In genomic region chr6:26577720-26578072, GRCh38 we compare ENCODE assay signal across 9 cellular contexts. TPM values are rescaled to one million over a fixed set of nuclear protein-coding genes. Genes with fewer than 3 reads are reported as not detected.
DNase-seq lines count a peak whose midpoint lies in the region; ATAC-seq and TF ChIP-seq lines count a peak whose summit lies in the region.
"Had no signal": no experiment of that assay in that cellular context is flagged by ENCODE, and none has a peak within 500 bp of the region (broad histone marks: within the 10 kb centered on the region; RNA-seq: fewer than 3 reads in every experiment).

No MANE protein-coding gene starts in this region.

- H3K4me1 ChIP-seq in ACC112 (ENCODE audit: control insufficient read depth, insufficient read depth, low read length, unreplicated experiment): no peaks in the 10 kb centered on the region
- H3K4me1 ChIP-seq in HEK293 (ENCODE audit: control insufficient read depth, insufficient read depth, low read length): no peaks in the 10 kb centered on the region
- H3K4me1 ChIP-seq in mesendoderm (ENCODE audit: control insufficient read depth, low read depth, low read length): no peaks in the 10 kb centered on the region

- in situ Hi-C loops in brain microvascular endothelial cell (cut with HindIII; ENCODE audit: low pct_ligation_motif_present, low sequenced_read_pairs): no loop called here

- DNase-seq in brain microvascular endothelial cell (no peak), mesendoderm (peak; percentile 29), AG08396 (ENCODE audit: low spot score) (no peak), kidney glomerular epithelial cell (lab: John Stamatoyannopoulos, UW) (no peak)

- no peak overlapping the region for H3K56ac ChIP-seq in mesendoderm (ENCODE audit: low read length)

- no peak overlapping the region for H4K5ac ChIP-seq in mesendoderm (ENCODE audit: low read length)

- ATAC-seq in HG02852 (IDR thresholded peaks at IDR 0.05; ENCODE audit: unreplicated experiment) (no peak), HG03442 (IDR thresholded peaks at IDR 0.05; ENCODE audit: unreplicated experiment) (no peak)

- WGBS in mesendoderm (ENCODE audit: extremely low coverage, insufficient coverage, low lambda C conversion rate): no CpG with 5 or more reads among the region's 17 CpGs

- H3K27ac ChIP-seq in ACC112 (ENCODE audit: low read depth, low read length): no peak overlapping the region
- H3K27ac ChIP-seq in HEK293 (ENCODE audit: extremely low read depth, low read depth, low read length): peak overlapping the region; percentile 11; the same call in 1 of the 2 replicates
- H3K27ac ChIP-seq in brain microvascular endothelial cell: no peak overlapping the region
- H3K27ac ChIP-seq in mesendoderm (ENCODE audit: low read depth, low read length): no peak overlapping the region
- H3K27ac ChIP-seq: pancreas had no signal

- POLR2A ChIA-PET in HEK293 (lab: Yijun Ruan, JAX): interaction anchor here (0.5 to 2.1 kb wide), 6 partner anchors 18 to 454 kb away, joined by 3 to 21 read pairs (median 4); a partner anchor contains a TSS

- H2BK15ac ChIP-seq in mesendoderm (replicated peaks; ENCODE audit: low read depth): no peak overlapping the region

- peak overlapping the region; percentile 16 for H2AFZ ChIP-seq in ACC112 (ENCODE audit: low read length, unreplicated experiment)

- H3K9ac ChIP-seq in mesendoderm (ENCODE audit: low read length): peak overlapping the region; percentile 48

- H3K23ac ChIP-seq in mesendoderm (ENCODE audit: low read length): no peak overlapping the region

- CTCF ChIA-PET in HEK293 (lab: Yijun Ruan, JAX): interaction anchor here (0.6 to 9.0 kb wide), 2 partner anchors 16 to 394 kb away, joined by 4 to 152 read pairs; partner anchors contain the start of gene ABT1

- H3K4ac ChIP-seq in mesendoderm (ENCODE audit: low read depth, low read length): no peak overlapping the region

- H2AK5ac ChIP-seq in mesendoderm (ENCODE audit: low read length): no peak overlapping the region

- H3K4me3 ChIP-seq in ACC112 (ENCODE audit: low read depth, low read length): peak overlapping the region; percentile 78
- peak overlapping the region; percentile 34 for H3K4me3 ChIP-seq in HEK293 (ENCODE audit: low read depth, low read length)
- H3K4me3 ChIP-seq in brain microvascular endothelial cell (ENCODE audit: low read depth, low read length): peak overlapping the region; percentile 51
- H3K4me3 ChIP-seq in mesendoderm (ENCODE audit: low read length): peak overlapping the region; percentile 53

- H3K27me3 ChIP-seq in ACC112 (ENCODE audit: insufficient read depth, low read length) (peaks cover 10% of the 10 kb centered on the region), brain microvascular endothelial cell (replicated peaks) (no peaks in the 10 kb centered on the region), mesendoderm (ENCODE audit: insufficient read depth, low read length, poor library complexity) (no peaks in the 10 kb centered on the region)

- H2BK5ac ChIP-seq in mesendoderm (ENCODE audit: low read length): no peak overlapping the region

- no peaks in the 10 kb centered on the region for H3K79me1 ChIP-seq in mesendoderm (ENCODE audit: low read length)

- H3K36me3 ChIP-seq in ACC112 (ENCODE audit: insufficient read depth, low read length): no peaks in the 10 kb centered on the region
- H3K36me3 ChIP-seq in HEK293 (ENCODE audit: control insufficient read depth in 2 of 2, insufficient read depth in 1 of 2, low read length in 2 of 2): no peaks in the 10 kb centered on the region
- no peaks in the 10 kb centered on the region for H3K36me3 ChIP-seq in brain microvascular endothelial cell (replicated peaks)
- H3K36me3 ChIP-seq in mesendoderm (ENCODE audit: control insufficient read depth, insufficient read depth, low read length): no peaks in the 10 kb centered on the region
- H3K36me3 ChIP-seq: pancreas had no signal

- H3K18ac ChIP-seq in mesendoderm (ENCODE audit: low read length): no peak overlapping the region

- no peak for TF ChIP-seq CTCF in HEK293 (tag by site-specific recombination; IDR thresholded peaks at IDR 0.05)
- TF ChIP-seq CTCF in brain microvascular endothelial cell (IDR thresholded peaks at IDR 0.05; ENCODE audit: low read depth, low read length, missing control alignments): no peak

- H4K8ac ChIP-seq in mesendoderm (ENCODE audit: low read depth, low read length): no peak overlapping the region

- no peaks in the 10 kb centered on the region for H3K79me2 ChIP-seq in ACC112 (ENCODE audit: control insufficient read depth, insufficient read depth, low read length, unreplicated experiment)
- no peaks in the 10 kb centered on the region for H3K79me2 ChIP-seq in mesendoderm (ENCODE audit: control insufficient read depth, insufficient read depth, low read length)

- H2BK120ac ChIP-seq in mesendoderm (ENCODE audit: low read depth, low read length): no peak overlapping the region

- peak overlapping the region; percentile 53 for H3K4me2 ChIP-seq in mesendoderm (ENCODE audit: low read length)

- H3K9me3 ChIP-seq in HEK293 (ENCODE audit: control insufficient read depth, insufficient read depth, low read depth, low read length): no peaks in the 10 kb centered on the region
- H3K9me3 ChIP-seq: pancreas had no signal

TF ChIP-seq in HEK293, 187 proteins besides CTCF, POLR2A, EP300 and RAD21:
- TF ChIP-seq ZNF76 (tag by site-specific recombination; IDR thresholded peaks at IDR 0.05; ENCODE audit: borderline replicate concordance, low read depth): no peak
- no peak for TF ChIP-seq ZNF843 (tag by site-specific recombination; IDR thresholded peaks at IDR 0.05)
- no peak for TF ChIP-seq PATZ1 (tag by site-specific recombination; IDR thresholded peaks at IDR 0.05)
- TF ChIP-seq TCF7L2 (IDR thresholded peaks at IDR 0.05; ENCODE audit: borderline replicate concordance, low read depth, low read length): no peak
- TF ChIP-seq ZFP3 (tag by site-specific recombination; IDR thresholded peaks at IDR 0.05; ENCODE audit: low read depth): no peak
- TF ChIP-seq ZSCAN4 (tag by site-specific recombination; IDR thresholded peaks at IDR 0.05): no peak
- TF ChIP-seq ZNF394 (tag by site-specific recombination; IDR thresholded peaks at IDR 0.05; ENCODE audit: borderline replicate concordance): no peak
- no peak for TF ChIP-seq ZSCAN23 (tag by site-specific recombination; IDR thresholded peaks at IDR 0.05)

RNA-seq across cellular contexts. Expression of gene ABT1, which starts 19.1 kb away (rescaled TPM):
- 24.5 TPM for polyA plus RNA-seq in mesendoderm (2013, experiment 1 of 2)
- 24.8 TPM for polyA plus RNA-seq in mesendoderm (2013, experiment 2 of 2)

RNA-seq across cellular contexts. Expression of gene HMGN4, which starts 39.5 kb away (rescaled TPM):
- polyA plus RNA-seq in mesendoderm (2013, experiment 1 of 2): 28.8 TPM
- polyA plus RNA-seq in mesendoderm (2013, experiment 2 of 2): 30.9 TPM
